In the genomic region with DNA sequence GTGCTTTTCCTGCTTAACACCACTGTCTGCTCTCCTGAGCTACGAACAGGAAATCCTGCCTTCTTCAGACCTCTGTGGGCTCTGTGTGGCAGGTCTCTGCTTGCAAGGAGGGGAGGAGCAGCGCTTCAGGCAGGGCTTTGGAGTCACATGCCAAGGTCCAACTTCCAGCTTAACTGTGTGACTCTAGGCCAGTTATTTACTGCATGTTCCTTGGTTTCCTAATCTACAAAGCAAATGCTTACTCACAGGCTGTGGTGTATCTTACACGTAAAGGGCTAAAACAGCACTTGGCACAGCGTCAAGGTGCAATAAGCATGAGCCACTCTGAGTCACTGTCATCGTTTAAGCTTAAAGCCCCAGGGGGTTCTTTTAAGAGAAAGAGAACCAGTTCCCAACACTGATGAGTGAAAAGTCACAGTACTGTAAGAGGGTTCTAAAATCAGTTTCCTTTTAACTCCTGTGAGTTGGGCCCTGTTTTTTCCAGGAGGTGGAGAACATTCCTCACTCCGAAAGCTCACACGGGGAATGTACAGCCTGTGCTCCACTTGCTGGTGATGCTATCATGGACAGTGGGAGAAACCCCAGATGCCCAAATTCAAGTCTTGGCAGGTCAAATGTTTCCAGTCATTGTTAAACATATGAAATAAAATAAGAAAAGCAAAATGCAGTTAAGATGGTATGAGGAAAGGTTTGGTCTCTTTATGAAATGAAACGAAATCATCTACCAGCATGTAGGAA, we compare ENCODE assay signal across 1 cellular context.
A peak's percentile ranks its signal among the peaks of the same experiment; 100 is the strongest.
TF ChIP-seq lines count a peak whose summit lies in the region.

No MANE protein-coding gene starts in this region.

TF ChIP-seq in HepG2, 621 proteins besides CTCF, POLR2A, EP300 and RAD21 (continued from another document and continues in another):
- TF ChIP-seq, protein P1, sequence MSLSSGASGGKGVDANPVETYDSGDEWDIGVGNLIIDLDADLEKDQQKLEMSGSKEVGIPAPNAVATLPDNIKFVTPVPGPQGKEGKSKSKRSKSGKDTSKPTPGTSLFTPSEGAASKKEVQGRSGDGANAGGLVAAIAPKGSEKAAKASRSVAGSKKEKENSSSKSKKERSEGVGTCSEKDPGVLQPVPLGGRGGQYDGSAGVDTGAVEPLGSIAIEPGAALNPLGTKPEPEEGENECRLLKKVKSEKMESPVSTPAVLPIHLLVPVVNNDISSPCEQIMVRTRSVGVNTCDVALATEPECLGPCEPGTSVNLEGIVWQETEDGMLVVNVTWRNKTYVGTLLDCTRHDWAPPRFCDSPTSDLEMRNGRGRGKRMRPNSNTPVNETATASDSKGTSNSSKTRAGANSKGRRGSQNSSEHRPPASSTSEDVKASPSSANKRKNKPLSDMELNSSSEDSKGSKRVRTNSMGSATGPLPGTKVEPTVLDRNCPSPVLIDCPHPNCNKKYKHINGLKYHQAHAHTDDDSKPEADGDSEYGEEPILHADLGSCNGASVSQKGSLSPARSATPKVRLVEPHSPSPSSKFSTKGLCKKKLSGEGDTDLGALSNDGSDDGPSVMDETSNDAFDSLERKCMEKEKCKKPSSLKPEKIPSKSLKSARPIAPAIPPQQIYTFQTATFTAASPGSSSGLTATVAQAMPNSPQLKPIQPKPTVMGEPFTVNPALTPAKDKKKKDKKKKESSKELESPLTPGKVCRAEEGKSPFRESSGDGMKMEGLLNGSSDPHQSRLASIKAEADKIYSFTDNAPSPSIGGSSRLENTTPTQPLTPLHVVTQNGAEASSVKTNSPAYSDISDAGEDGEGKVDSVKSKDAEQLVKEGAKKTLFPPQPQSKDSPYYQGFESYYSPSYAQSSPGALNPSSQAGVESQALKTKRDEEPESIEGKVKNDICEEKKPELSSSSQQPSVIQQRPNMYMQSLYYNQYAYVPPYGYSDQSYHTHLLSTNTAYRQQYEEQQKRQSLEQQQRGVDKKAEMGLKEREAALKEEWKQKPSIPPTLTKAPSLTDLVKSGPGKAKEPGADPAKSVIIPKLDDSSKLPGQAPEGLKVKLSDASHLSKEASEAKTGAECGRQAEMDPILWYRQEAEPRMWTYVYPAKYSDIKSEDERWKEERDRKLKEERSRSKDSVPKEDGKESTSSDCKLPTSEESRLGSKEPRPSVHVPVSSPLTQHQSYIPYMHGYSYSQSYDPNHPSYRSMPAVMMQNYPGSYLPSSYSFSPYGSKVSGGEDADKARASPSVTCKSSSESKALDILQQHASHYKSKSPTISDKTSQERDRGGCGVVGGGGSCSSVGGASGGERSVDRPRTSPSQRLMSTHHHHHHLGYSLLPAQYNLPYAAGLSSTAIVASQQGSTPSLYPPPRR (CRISPR knock-in tag; IDR thresholded peaks at IDR 0.05; ENCODE audit: borderline replicate concordance) = peak; percentile 93
- TF ChIP-seq, protein P2, sequence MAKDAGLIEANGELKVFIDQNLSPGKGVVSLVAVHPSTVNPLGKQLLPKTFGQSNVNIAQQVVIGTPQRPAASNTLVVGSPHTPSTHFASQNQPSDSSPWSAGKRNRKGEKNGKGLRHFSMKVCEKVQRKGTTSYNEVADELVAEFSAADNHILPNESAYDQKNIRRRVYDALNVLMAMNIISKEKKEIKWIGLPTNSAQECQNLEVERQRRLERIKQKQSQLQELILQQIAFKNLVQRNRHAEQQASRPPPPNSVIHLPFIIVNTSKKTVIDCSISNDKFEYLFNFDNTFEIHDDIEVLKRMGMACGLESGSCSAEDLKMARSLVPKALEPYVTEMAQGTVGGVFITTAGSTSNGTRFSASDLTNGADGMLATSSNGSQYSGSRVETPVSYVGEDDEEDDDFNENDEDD (CRISPR knock-in tag; IDR thresholded peaks at IDR 0.05; ENCODE audit: borderline replicate concordance) = peak; percentile 84
- TF ChIP-seq, protein P3, sequence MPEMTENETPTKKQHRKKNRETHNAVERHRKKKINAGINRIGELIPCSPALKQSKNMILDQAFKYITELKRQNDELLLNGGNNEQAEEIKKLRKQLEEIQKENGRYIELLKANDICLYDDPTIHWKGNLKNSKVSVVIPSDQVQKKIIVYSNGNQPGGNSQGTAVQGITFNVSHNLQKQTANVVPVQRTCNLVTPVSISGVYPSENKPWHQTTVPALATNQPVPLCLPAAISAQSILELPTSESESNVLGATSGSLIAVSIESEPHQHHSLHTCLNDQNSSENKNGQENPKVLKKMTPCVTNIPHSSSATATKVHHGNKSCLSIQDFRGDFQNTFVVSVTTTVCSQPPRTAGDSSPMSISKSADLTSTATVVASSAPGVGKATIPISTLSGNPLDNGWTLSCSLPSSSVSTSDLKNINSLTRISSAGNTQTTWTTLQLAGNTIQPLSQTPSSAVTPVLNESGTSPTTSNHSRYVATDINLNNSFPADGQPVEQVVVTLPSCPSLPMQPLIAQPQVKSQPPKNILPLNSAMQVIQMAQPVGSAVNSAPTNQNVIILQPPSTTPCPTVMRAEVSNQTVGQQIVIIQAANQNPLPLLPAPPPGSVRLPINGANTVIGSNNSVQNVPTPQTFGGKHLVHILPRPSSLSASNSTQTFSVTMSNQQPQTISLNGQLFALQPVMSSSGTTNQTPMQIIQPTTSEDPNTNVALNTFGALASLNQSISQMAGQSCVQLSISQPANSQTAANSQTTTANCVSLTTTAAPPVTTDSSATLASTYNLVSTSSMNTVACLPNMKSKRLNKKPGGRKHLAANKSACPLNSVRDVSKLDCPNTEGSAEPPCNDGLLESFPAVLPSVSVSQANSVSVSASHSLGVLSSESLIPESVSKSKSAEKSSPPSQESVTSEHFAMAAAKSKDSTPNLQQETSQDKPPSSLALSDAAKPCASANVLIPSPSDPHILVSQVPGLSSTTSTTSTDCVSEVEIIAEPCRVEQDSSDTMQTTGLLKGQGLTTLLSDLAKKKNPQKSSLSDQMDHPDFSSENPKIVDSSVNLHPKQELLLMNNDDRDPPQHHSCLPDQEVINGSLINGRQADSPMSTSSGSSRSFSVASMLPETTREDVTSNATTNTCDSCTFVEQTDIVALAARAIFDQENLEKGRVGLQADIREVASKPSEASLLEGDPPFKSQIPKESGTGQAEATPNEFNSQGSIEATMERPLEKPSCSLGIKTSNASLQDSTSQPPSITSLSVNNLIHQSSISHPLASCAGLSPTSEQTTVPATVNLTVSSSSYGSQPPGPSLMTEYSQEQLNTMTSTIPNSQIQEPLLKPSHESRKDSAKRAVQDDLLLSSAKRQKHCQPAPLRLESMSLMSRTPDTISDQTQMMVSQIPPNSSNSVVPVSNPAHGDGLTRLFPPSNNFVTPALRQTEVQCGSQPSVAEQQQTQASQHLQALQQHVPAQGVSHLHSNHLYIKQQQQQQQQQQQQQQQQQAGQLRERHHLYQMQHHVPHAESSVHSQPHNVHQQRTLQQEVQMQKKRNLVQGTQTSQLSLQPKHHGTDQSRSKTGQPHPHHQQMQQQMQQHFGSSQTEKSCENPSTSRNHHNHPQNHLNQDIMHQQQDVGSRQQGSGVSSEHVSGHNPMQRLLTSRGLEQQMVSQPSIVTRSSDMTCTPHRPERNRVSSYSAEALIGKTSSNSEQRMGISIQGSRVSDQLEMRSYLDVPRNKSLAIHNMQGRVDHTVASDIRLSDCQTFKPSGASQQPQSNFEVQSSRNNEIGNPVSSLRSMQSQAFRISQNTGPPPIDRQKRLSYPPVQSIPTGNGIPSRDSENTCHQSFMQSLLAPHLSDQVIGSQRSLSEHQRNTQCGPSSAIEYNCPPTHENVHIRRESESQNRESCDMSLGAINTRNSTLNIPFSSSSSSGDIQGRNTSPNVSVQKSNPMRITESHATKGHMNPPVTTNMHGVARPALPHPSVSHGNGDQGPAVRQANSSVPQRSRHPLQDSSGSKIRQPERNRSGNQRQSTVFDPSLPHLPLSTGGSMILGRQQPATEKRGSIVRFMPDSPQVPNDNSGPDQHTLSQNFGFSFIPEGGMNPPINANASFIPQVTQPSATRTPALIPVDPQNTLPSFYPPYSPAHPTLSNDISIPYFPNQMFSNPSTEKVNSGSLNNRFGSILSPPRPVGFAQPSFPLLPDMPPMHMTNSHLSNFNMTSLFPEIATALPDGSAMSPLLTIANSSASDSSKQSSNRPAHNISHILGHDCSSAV (CRISPR knock-in tag; IDR thresholded peaks at IDR 0.05; ENCODE audit: borderline replicate concordance) = no peak
- TF ChIP-seq HOXA3 (CRISPR knock-in tag; IDR thresholded peaks at IDR 0.05) (peak; percentile 83; the same call in 1 of the 2 replicates), PHF20 (CRISPR knock-in tag; IDR thresholded peaks at IDR 0.05) (peak; percentile 40; the same call in 1 of the 2 replicates), RFX1 (IDR thresholded peaks at IDR 0.05) (no peak; the same call in 1 of the 2 replicates), SP140L (CRISPR knock-in tag; IDR thresholded peaks at IDR 0.05; ENCODE audit: borderline replicate concordance) (peak; percentile 80), FOXK2 (IDR thresholded peaks at IDR 0.05) (peak; percentile 93), FOXO1 (CRISPR knock-in tag; IDR thresholded peaks at IDR 0.05) (peak; percentile 98), BCL6 (CRISPR knock-in tag; IDR thresholded peaks at IDR 0.05) (peak; percentile 85), ZFX (CRISPR knock-in tag; IDR thresholded peaks at IDR 0.05; ENCODE audit: low read depth) (peak; percentile 66), ZNF33A (CRISPR knock-in tag; IDR thresholded peaks at IDR 0.05; ENCODE audit: borderline replicate concordance) (no peak), CAMTA2 (CRISPR knock-in tag; IDR thresholded peaks at IDR 0.05; ENCODE audit: borderline replicate concordance) (no peak), ZNF781 (CRISPR knock-in tag; IDR thresholded peaks at IDR 0.05; ENCODE audit: borderline replicate concordance, not compliant biosample characterization) (peak; percentile 69), IKZF4 (CRISPR knock-in tag; IDR thresholded peaks at IDR 0.05; ENCODE audit: borderline replicate concordance, low read depth, not compliant biosample characterization) (peak; percentile 77), RXRB (CRISPR knock-in tag; IDR thresholded peaks at IDR 0.05; ENCODE audit: borderline replicate concordance) (peak; percentile 92), TMF1 (CRISPR knock-in tag; IDR thresholded peaks at IDR 0.05; ENCODE audit: low read depth) (no peak; the same call in 1 of the 2 replicates), U2AF2 (IDR thresholded peaks at IDR 0.05; ENCODE audit: low read depth, low read length) (no peak), ATM (IDR thresholded peaks at IDR 0.05; ENCODE audit: borderline replicate concordance) (no peak), MED1 (CRISPR knock-in tag; IDR thresholded peaks at IDR 0.05) (peak; percentile 94), MBD4 (IDR thresholded peaks at IDR 0.05; ENCODE audit: borderline replicate concordance, low read length) (peak; percentile 61; the same call in 1 of the 2 replicates), ZNF674 (CRISPR knock-in tag; IDR thresholded peaks at IDR 0.05; ENCODE audit: low read depth) (no peak)
- TF ChIP-seq, protein P4, sequence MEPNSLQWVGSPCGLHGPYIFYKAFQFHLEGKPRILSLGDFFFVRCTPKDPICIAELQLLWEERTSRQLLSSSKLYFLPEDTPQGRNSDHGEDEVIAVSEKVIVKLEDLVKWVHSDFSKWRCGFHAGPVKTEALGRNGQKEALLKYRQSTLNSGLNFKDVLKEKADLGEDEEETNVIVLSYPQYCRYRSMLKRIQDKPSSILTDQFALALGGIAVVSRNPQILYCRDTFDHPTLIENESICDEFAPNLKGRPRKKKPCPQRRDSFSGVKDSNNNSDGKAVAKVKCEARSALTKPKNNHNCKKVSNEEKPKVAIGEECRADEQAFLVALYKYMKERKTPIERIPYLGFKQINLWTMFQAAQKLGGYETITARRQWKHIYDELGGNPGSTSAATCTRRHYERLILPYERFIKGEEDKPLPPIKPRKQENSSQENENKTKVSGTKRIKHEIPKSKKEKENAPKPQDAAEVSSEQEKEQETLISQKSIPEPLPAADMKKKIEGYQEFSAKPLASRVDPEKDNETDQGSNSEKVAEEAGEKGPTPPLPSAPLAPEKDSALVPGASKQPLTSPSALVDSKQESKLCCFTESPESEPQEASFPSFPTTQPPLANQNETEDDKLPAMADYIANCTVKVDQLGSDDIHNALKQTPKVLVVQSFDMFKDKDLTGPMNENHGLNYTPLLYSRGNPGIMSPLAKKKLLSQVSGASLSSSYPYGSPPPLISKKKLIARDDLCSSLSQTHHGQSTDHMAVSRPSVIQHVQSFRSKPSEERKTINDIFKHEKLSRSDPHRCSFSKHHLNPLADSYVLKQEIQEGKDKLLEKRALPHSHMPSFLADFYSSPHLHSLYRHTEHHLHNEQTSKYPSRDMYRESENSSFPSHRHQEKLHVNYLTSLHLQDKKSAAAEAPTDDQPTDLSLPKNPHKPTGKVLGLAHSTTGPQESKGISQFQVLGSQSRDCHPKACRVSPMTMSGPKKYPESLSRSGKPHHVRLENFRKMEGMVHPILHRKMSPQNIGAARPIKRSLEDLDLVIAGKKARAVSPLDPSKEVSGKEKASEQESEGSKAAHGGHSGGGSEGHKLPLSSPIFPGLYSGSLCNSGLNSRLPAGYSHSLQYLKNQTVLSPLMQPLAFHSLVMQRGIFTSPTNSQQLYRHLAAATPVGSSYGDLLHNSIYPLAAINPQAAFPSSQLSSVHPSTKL (CRISPR knock-in tag; IDR thresholded peaks at IDR 0.05) = peak; percentile 98
- TF ChIP-seq, protein P5, sequence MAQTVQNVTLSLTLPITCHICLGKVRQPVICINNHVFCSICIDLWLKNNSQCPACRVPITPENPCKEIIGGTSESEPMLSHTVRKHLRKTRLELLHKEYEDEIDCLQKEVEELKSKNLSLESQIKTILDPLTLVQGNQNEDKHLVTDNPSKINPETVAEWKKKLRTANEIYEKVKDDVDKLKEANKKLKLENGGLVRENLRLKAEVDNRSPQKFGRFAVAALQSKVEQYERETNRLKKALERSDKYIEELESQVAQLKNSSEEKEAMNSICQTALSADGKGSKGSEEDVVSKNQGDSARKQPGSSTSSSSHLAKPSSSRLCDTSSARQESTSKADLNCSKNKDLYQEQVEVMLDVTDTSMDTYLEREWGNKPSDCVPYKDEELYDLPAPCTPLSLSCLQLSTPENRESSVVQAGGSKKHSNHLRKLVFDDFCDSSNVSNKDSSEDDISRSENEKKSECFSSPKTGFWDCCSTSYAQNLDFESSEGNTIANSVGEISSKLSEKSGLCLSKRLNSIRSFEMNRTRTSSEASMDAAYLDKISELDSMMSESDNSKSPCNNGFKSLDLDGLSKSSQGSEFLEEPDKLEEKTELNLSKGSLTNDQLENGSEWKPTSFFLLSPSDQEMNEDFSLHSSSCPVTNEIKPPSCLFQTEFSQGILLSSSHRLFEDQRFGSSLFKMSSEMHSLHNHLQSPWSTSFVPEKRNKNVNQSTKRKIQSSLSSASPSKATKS (CRISPR knock-in tag; IDR thresholded peaks at IDR 0.05) = no peak
- TF ChIP-seq, protein P6, sequence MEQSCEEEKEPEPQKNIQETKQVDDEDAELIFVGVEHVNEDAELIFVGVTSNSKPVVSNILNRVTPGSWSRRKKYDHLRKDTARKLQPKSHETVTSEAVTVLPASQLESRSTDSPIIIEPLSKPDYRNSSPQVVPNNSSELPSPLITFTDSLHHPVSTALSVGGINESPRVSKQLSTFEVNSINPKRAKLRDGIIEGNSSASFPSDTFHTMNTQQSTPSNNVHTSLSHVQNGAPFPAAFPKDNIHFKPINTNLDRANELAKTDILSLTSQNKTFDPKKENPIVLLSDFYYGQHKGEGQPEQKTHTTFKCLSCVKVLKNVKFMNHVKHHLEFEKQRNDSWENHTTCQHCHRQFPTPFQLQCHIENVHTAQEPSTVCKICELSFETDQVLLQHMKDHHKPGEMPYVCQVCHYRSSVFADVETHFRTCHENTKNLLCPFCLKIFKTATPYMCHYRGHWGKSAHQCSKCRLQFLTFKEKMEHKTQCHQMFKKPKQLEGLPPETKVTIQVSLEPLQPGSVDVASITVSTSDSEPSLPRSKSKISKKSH (CRISPR knock-in tag; IDR thresholded peaks at IDR 0.05; ENCODE audit: borderline replicate concordance) = no peak
- TF ChIP-seq, protein P7, sequence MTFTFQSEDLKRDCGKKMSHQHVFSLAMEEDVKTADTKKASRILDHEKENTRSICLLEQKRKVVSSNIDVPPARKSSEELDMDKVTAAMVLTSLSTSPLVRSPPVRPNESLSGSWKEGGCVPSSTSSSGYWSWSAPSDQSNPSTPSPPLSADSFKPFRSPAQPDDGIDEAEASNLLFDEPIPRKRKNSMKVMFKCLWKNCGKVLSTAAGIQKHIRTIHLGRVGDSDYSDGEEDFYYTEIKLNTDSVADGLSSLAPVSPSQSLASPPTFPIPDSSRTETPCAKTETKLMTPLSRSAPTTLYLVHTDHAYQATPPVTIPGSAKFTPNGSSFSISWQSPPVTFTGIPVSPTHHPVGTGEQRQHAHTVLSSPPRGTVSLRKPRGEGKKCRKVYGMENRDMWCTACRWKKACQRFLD (CRISPR knock-in tag; IDR thresholded peaks at IDR 0.05; ENCODE audit: borderline replicate concordance) = 0 out of 2 replicates have a peak, but pooled peaks have one; percentile 15
